Comparison of ENCODE assay signal across 9 cellular contexts in genomic region chr5:176610430-176610763, GRCh38. TPM values are rescaled to one million over a fixed set of nuclear protein-coding genes. Genes with fewer than 3 reads are reported as not detected.
DNase-seq lines count a peak whose midpoint lies in the region; ATAC-seq and TF ChIP-seq lines count a peak whose summit lies in the region.
"Had no signal": no experiment of that assay in that cellular context is flagged by ENCODE, and none has a peak within 500 bp of the region (broad histone marks: within the 10 kb centered on the region; RNA-seq: fewer than 3 reads in every experiment).

No MANE protein-coding gene starts in this region.

- H3K14ac ChIP-seq in neuronal stem cell (ENCODE audit: low read length), result no peak overlapping the region

- peak overlapping the region; percentile 61 for H3K4me3 ChIP-seq in MG63
- H3K4me3 ChIP-seq in coronary artery, result peak overlapping the region; percentile 78
- peak overlapping the region; percentile 65 to 79 for H3K4me3 ChIP-seq in neuronal stem cell (ENCODE audit: low read length in 2 of 2)

- no peak overlapping the region for H2BK5ac ChIP-seq in neuronal stem cell (ENCODE audit: low read length)

- H2AK5ac ChIP-seq in neuronal stem cell (ENCODE audit: low read depth, low read length), result no peak overlapping the region

- no peak for TF ChIP-seq POLR2A in GM18505 (IDR thresholded peaks at IDR 0.05; ENCODE audit: borderline replicate concordance, extremely low read depth, insufficient read depth, insufficient read length)

- no peak overlapping the region for H4K8ac ChIP-seq in neuronal stem cell (ENCODE audit: low read depth, low read length)

- H3K4me2 ChIP-seq in neuronal stem cell (ENCODE audit: insufficient read depth, low read length, poor library complexity, severe bottlenecking), result peak overlapping the region; percentile 80

- H2AFZ ChIP-seq in neuronal stem cell (ENCODE audit: low read length), result peak overlapping the region; percentile 94

- H3K27me3 ChIP-seq in MG63 (0 out of 2 replicates have a peak, but pooled peaks cover 2% of the 10 kb centered on the region), neuronal stem cell (ENCODE audit: control insufficient read depth in 3 of 3, insufficient read depth in 3 of 3, low read depth in 1 of 3, low read length in 3 of 3) (peaks cover 0 to 27% (median 13%) of the 10 kb centered on the region in 3 experiments)

- H2BK120ac ChIP-seq in neuronal stem cell (ENCODE audit: low read depth, low read length), result no peak overlapping the region

- ATAC-seq in GM18505 (IDR thresholded peaks at IDR 0.05; ENCODE audit: unreplicated experiment), result no peak

- peak; percentile 14 for DNase-seq in activated naive CD4-positive, alpha-beta T cell treated with Interleukin-2 at 50 U/mL for 16 hours
- DNase-seq in activated naive CD4-positive, alpha-beta T cell treated with anti-CD3 and anti-CD28 coated beads, Interleukin-2, amount 50 U/mL, for 16 hours, result no peak
- peak; percentile 39 for DNase-seq in MG63
- DNase-seq in coronary artery (ENCODE audit: low spot score), result no peak
- DNase-seq in neuronal stem cell (ENCODE audit: low spot score), result no peak
- DNase-seq in cerebellar nuclear complex (lab: John Stamatoyannopoulos, UW), result no peak
- DNase-seq in hippocampal formation (lab: John Stamatoyannopoulos, UW), result no peak

- H3K9me3 ChIP-seq in MG63 (no peaks in the 10 kb centered on the region; the same call in 1 of the 2 replicates), neuronal stem cell (replicated peaks in 1 of 2; ENCODE audit: control insufficient read depth in 2 of 2, insufficient read depth in 1 of 2, low read depth in 1 of 2, low read length in 2 of 2) (no peaks in the 10 kb centered on the region)

- peak overlapping the region; percentile 70 for H3K18ac ChIP-seq in neuronal stem cell (ENCODE audit: low read length)

- H3K4me1 ChIP-seq in neuronal stem cell (ENCODE audit: control insufficient read depth in 2 of 2, insufficient read depth in 1 of 2, low read depth in 1 of 2, low read length in 2 of 2), result peaks cover 10 to 24% of the 10 kb centered on the region in 2 donors

- no peak overlapping the region for H3K23ac ChIP-seq in neuronal stem cell (ENCODE audit: low read depth, low read length, poor library complexity)

- H3K36me3 ChIP-seq in MG63 (no peaks in the 10 kb centered on the region; the same call in 1 of the 2 replicates), neuronal stem cell (replicated peaks in 1 of 2; ENCODE audit: control insufficient read depth in 2 of 2, insufficient read depth in 2 of 2, low read length in 2 of 2) (peaks cover 0 to 16% of the 10 kb centered on the region in 2 donors)

- no peak overlapping the region for H3K27ac ChIP-seq in coronary artery
- H3K27ac ChIP-seq in neuronal stem cell (replicated peaks; ENCODE audit: low read length), result no peak overlapping the region

- H4K91ac ChIP-seq in neuronal stem cell (ENCODE audit: low read depth, low read length, poor library complexity), result no peak overlapping the region

- H2BK12ac ChIP-seq in neuronal stem cell (ENCODE audit: low read length), result no peak overlapping the region

- no CpG with 5 or more reads among the region's 31 CpGs for WGBS in neuronal stem cell (ENCODE audit: extremely low coverage in 2 of 2, insufficient read length in 2 of 2, insufficient replicate concordance in 1 of 2), 2 donors

- TF ChIP-seq CTCF in coronary artery (IDR thresholded peaks at IDR 0.05), result no peak

- H3K9ac ChIP-seq in neuronal stem cell (ENCODE audit: low read depth, low read length, poor library complexity), result no peak overlapping the region

- H3K79me1 ChIP-seq in neuronal stem cell (ENCODE audit: low read depth, low read length), result no peaks in the 10 kb centered on the region

- H3K4ac ChIP-seq in neuronal stem cell (ENCODE audit: low read length), result no peak overlapping the region

- no peak overlapping the region for H2BK15ac ChIP-seq in neuronal stem cell (ENCODE audit: low read length)

RNA-seq across cellular contexts. Expression of gene GPRIN1, which starts 0.4 kb away (rescaled TPM):
- 21.0 and 32.2 TPM in 2 replicates for total RNA-seq in MG63 (2014; rRNA removed; shearing (Covaris generic); ENCODE audit: low replicate concordance)
- 2.5 TPM for polyA plus RNA-seq in neuronal stem cell (2013, experiment 1 of 2)
- polyA plus RNA-seq in neuronal stem cell (2013, experiment 2 of 2), result 2.3 TPM

RNA-seq across cellular contexts. Expression of gene SNCB, which starts 19.9 kb away (rescaled TPM):
- not detected in 2 replicates for total RNA-seq in MG63 (2014; rRNA removed; shearing (Covaris generic); ENCODE audit: low replicate concordance)
- polyA plus RNA-seq in neuronal stem cell (2013, experiment 1 of 2), result 0.26 TPM
- polyA plus RNA-seq in neuronal stem cell (2013, experiment 2 of 2), result 0.39 TPM

RNA-seq across cellular contexts. Expression of gene EIF4E1B, which starts 20.1 kb away (rescaled TPM):
- not detected in 2 replicates for total RNA-seq in MG63 (2014; rRNA removed; shearing (Covaris generic); ENCODE audit: low replicate concordance)
- polyA plus RNA-seq in neuronal stem cell (2013, experiment 1 of 2), result 0.01 TPM
- polyA plus RNA-seq in neuronal stem cell (2013, experiment 2 of 2), result 0.03 TPM
- total RNA-seq: dermis microvascular lymphatic vessel endothelial cell had no signal

RNA-seq across cellular contexts. Expression of gene TSPAN17, which starts 36.9 kb away (rescaled TPM):
- 117 and 120 TPM in 2 replicates for total RNA-seq in MG63 (2014; rRNA removed; shearing (Covaris generic); ENCODE audit: low replicate concordance)
- polyA plus RNA-seq in neuronal stem cell (2013, experiment 1 of 2), result 24.8 TPM
- polyA plus RNA-seq in neuronal stem cell (2013, experiment 2 of 2), result 23.4 TPM

Comparison
In these comparisons a context has a peak if more than half of its experiments do, and no peak if none do; other contexts are left out.
1. DNase-seq: peak in activated naive CD4-positive, alpha-beta T cell treated with Interleukin-2 at 50 U/mL for 16 hours (single experiment) and MG63 (single experiment); none in activated naive CD4-positive, alpha-beta T cell treated with anti-CD3 and anti-CD28 coated beads, Interleukin-2, amount 50 U/mL, for 16 hours (single experiment), coronary artery (single experiment), neuronal stem cell (single experiment), cerebellar nuclear complex (0 of 2) and hippocampal formation (0 of 2).
2. Peak in every context shown above with its lines, with median percentiles within 50 percentile points of each other: H3K4me3 ChIP-seq.